In genomic region chr7:108254259-108254658, GRCh38 we compare ENCODE assay signal across 15 cellular contexts.
DNase-seq lines count a peak whose midpoint lies in the region; ATAC-seq, FAIRE-seq and TF ChIP-seq lines count a peak whose summit lies in the region.
"Had no signal": no experiment of that assay in that cellular context is flagged by ENCODE, and none has a peak within 500 bp of the region (broad histone marks: within the 10 kb centered on the region; RNA-seq: fewer than 3 reads in every experiment).

No MANE protein-coding gene starts in this region.

- H3K4me3 Mint-ChIP-seq in astrocyte (ENCODE audit: unreplicated experiment) = no peak overlapping the region
- H3K4me3 Mint-ChIP-seq: CD4-positive, alpha-beta memory T cell had no signal

- peaks cover 77% of the 10 kb centered on the region for H3K4me1 ChIP-seq in A549
- peaks cover 43% of the 10 kb centered on the region for H3K4me1 ChIP-seq in KMS-11 (ENCODE audit: low read depth, poor library complexity, severe bottlenecking)
- H3K4me1 ChIP-seq in astrocyte (ENCODE audit: insufficient read depth, low read length) = no peaks in the 10 kb centered on the region
- no peaks in the 10 kb centered on the region for H3K4me1 ChIP-seq in lower lobe of right lung

- H3K79me2 ChIP-seq in KMS-11 (ENCODE audit: insufficient read depth, low read depth) (no peaks in the 10 kb centered on the region), astrocyte (ENCODE audit: insufficient read depth, low read length) (no peaks in the 10 kb centered on the region)

- TF ChIP-seq CTCF in A549 (IDR thresholded peaks at IDR 0.05) = no peak
- no peak for TF ChIP-seq CTCF in KMS-11 (conservative IDR thresholded peaks at IDR 0.05; ENCODE audit: low read depth, low read length)
- TF ChIP-seq CTCF in astrocyte (IDR thresholded peaks at IDR 0.05; ENCODE audit: insufficient read depth, low read depth, low read length) = no peak
- TF ChIP-seq CTCF in lower lobe of right lung (IDR thresholded peaks at IDR 0.05) = no peak

- H3K4me2 ChIP-seq in A549 (peak overlapping the region; percentile 51), KMS-11 (peak overlapping the region; percentile 37), astrocyte (ENCODE audit: low read length) (no peak overlapping the region)

- TF ChIP-seq EP300 in A549 (IDR thresholded peaks at IDR 0.05) = no peak

- no peak for TF ChIP-seq RAD21 in A549 (conservative IDR thresholded peaks at IDR 0.05 in 1 of 2, IDR thresholded peaks at IDR 0.05 in 1 of 2)

- no peaks in the 10 kb centered on the region for H3K36me3 ChIP-seq in KMS-11 (ENCODE audit: insufficient read depth)
- H3K36me3 ChIP-seq in astrocyte (ENCODE audit: insufficient read depth, low read length) = no peaks in the 10 kb centered on the region
- H3K36me3 ChIP-seq in lower lobe of right lung = no peaks in the 10 kb centered on the region

- no peak overlapping the region; the same call in 1 of the 2 replicates for H3K9ac ChIP-seq in KMS-11
- no peak overlapping the region for H3K9ac ChIP-seq in astrocyte (ENCODE audit: low read length)

- DNase-seq in A549 (ENCODE audit: low read depth in 1 of 2, low spot score in 1 of 2) (no peak), astrocyte (ENCODE audit: low read depth) (peak; percentile 59), lower lobe of right lung (no peak), GM12892 (ENCODE audit: insufficient read length) (no peak)
- DNase-seq: CD4-positive, alpha-beta memory T cell; GF-D8; HCEC 1CT had no signal

- H3K36me3 Mint-ChIP-seq in astrocyte (ENCODE audit: low read depth, unreplicated experiment) = no peaks in the 10 kb centered on the region
- H3K36me3 Mint-ChIP-seq: CD4-positive, alpha-beta memory T cell had no signal

- H3K9me3 Mint-ChIP-seq in astrocyte (ENCODE audit: unreplicated experiment) = peaks cover 3% of the 10 kb centered on the region

- no peaks in the 10 kb centered on the region for H3K27me3 ChIP-seq in KMS-11 (ENCODE audit: insufficient read depth, low read depth)
- no peaks in the 10 kb centered on the region for H3K27me3 ChIP-seq in astrocyte (ENCODE audit: insufficient read depth, low read length)
- H3K27me3 ChIP-seq in lower lobe of right lung (ENCODE audit: low read depth) = no peaks in the 10 kb centered on the region
- H3K27me3 ChIP-seq: BE2C had no signal

- POLR2A ChIA-PET in A549 (lab: Yijun Ruan, JAX) = no interaction called here

- no peak overlapping the region for H3K4me3 ChIP-seq in A549
- no peak overlapping the region for H3K4me3 ChIP-seq in KMS-11 (IDR thresholded peaks at IDR 0.05; ENCODE audit: insufficient read depth, low read depth, low read length)
- no peak overlapping the region for H3K4me3 ChIP-seq in astrocyte (ENCODE audit: insufficient read depth, low read depth, low read length)
- H3K4me3 ChIP-seq in lower lobe of right lung = no peak overlapping the region

- H3K27ac ChIP-seq in A549 = peak overlapping the region; percentile 60 to 97
- H3K27ac ChIP-seq in KMS-11 = peak overlapping the region; percentile 52
- H3K27ac ChIP-seq in astrocyte (ENCODE audit: low read depth, low read length) = no peak overlapping the region
- no peak overlapping the region for H3K27ac ChIP-seq in lower lobe of right lung
- H3K27ac ChIP-seq: C4-2B had no signal

- H3K27me3 Mint-ChIP-seq in astrocyte (ENCODE audit: low read depth, unreplicated experiment) = no peaks in the 10 kb centered on the region

- peaks cover 8% of the 10 kb centered on the region for H3K4me1 Mint-ChIP-seq in astrocyte (ENCODE audit: low read depth, unreplicated experiment)
- H3K4me1 Mint-ChIP-seq: CD4-positive, alpha-beta memory T cell had no signal

- H2AFZ ChIP-seq in KMS-11 (ENCODE audit: low read depth) (no peak overlapping the region), astrocyte (ENCODE audit: low read depth, low read length) (no peak overlapping the region)

- ATAC-seq in A549 = peak in 1 of 2 experiments; percentile 51; a peak in 3 of 6 replicates
- ATAC-seq in GM21447 (IDR thresholded peaks at IDR 0.05; ENCODE audit: unreplicated experiment) = no peak
- ATAC-seq in lower lobe of right lung = no peak
- ATAC-seq: HepG2 had no signal

- H3K9me3 ChIP-seq in A549 = no peaks in the 10 kb centered on the region
- no peaks in the 10 kb centered on the region for H3K9me3 ChIP-seq in astrocyte (ENCODE audit: insufficient read depth, low read depth, low read length)
- H3K9me3 ChIP-seq in lower lobe of right lung = no peaks in the 10 kb centered on the region
- H3K9me3 ChIP-seq: BE2C had no signal

- 96% methylated on average over 2 of the region's 2 CpGs for WGBS in A549 (ENCODE audit: missing lambda C conversion rate)

- no peaks in the 10 kb centered on the region for H4K20me1 ChIP-seq in KMS-11 (ENCODE audit: insufficient read depth)
- H4K20me1 ChIP-seq in astrocyte (ENCODE audit: insufficient read depth, low read length) = no peaks in the 10 kb centered on the region

- FAIRE-seq in A549 (lab: Jason Lieb, UNC) (no peak), astrocyte (lab: Jason Lieb, UNC) (no peak), islet of Langerhans (lab: Jason Lieb, UNC) (peak; percentile 17), GM12892 (lab: Jason Lieb, UNC) (no peak)
- FAIRE-seq: D721Med, HepG2, HTR-8/SVneo had no signal

- CTCF ChIA-PET in A549 (lab: Yijun Ruan, JAX) = interaction anchor here (0.9 to 3.1 kb wide), 2 partner anchors 8 to 12 kb away, joined by 3 to 11 read pairs; no protein-coding TSS in a partner anchor

- H3K27ac Mint-ChIP-seq in astrocyte (ENCODE audit: unreplicated experiment) = peak overlapping the region; percentile 18
- H3K27ac Mint-ChIP-seq: CD4-positive, alpha-beta memory T cell had no signal

- intact Hi-C loops in lower lobe of right lung (cut with DNase I) = no loop called here

- TF ChIP-seq POLR2A in A549 (IDR thresholded peaks at IDR 0.05; ENCODE audit: low read length) (no peak), GM12892 (IDR thresholded peaks at IDR 0.05; ENCODE audit: low read depth, low read length) (no peak)

TF ChIP-seq in A549, 52 proteins besides CTCF, POLR2A, EP300 and RAD21:
- TF ChIP-seq BCL3 (IDR thresholded peaks at IDR 0.05) = no peak
- no peak for TF ChIP-seq MAFK (IDR thresholded peaks at IDR 0.05; ENCODE audit: partially characterized antibody)

Comparison
In these comparisons a context has a peak if more than half of its experiments do, and no peak if none do; other contexts are left out.
1. H3K27ac ChIP-seq: peak in A549 (2 of 2) and KMS-11 (single experiment); none in astrocyte (single experiment) and lower lobe of right lung (single experiment).